In genomic region chr3:133578548-133579191, GRCh38 we compare ENCODE assay signal across 8 cellular contexts. TPM values are rescaled to one million over a fixed set of nuclear protein-coding genes. Genes with fewer than 3 reads are reported as not detected.
DNase-seq lines count a peak whose midpoint lies in the region; ATAC-seq, FAIRE-seq and TF ChIP-seq lines count a peak whose summit lies in the region.

No MANE protein-coding gene starts in this region.

- TF ChIP-seq CTCF in GM12874 (IDR thresholded peaks at IDR 0.05; ENCODE audit: insufficient read depth, low read depth, low read length) (peak; percentile 40; the same call in 1 of the 2 replicates), Panc1 (IDR thresholded peaks at IDR 0.05) (peak; percentile 77), epithelial cell of proximal tubule (conservative IDR thresholded peaks at IDR 0.05; ENCODE audit: low read depth, low read length) (peak; percentile 69)

- intact Hi-C loops in Panc1 (cut with micrococcal nuclease; ENCODE audit: unreplicated experiment) = loop anchor here (1.0 kb wide), 1 partner anchor 134 kb away; no protein-coding TSS in a partner anchor

- 3 to 26% (median 8%) methylated on average over 1 of the region's 1 CpG for whole genome bisulfite sequencing in small intestine, 3 donors

- BruUV-seq in Panc1 (replicated peaks; lab: Mats Ljungman, UMichigan) = no TSS peak

- CTCF ChIA-PET in Panc1 (lab: Charles Lee) = interaction anchor here (0.5 to 1.1 kb wide), 8 partner anchors 27 to 847 kb away, joined by 3 to 6 read pairs (median 4); no protein-coding TSS in a partner anchor

- POLR2A ChIA-PET in Panc1 (lab: Charles Lee) = interaction anchor here (0.5 to 1.9 kb wide), 5 partner anchors 9 to 135 kb away, joined by 3 to 11 read pairs (median 7); no protein-coding TSS in a partner anchor

- H3K27ac ChIP-seq in Panc1 (ENCODE audit: low read length) (peak overlapping the region; percentile 65), small intestine (ENCODE audit: low read depth in 1 of 2, low read length in 1 of 2) (peak overlapping the region in 1 of 2 donors; percentile 20)

- DNase-seq in Panc1 (ENCODE audit: low read depth, low spot score) (no peak), epithelial cell of proximal tubule (ENCODE audit: low read depth) (no peak), small intestine (peak; percentile 23), NCI-H524 treated with DMSO at 0.1 percent for 48 hours (lab: John Stamatoyannopoulos, UW) (no peak)
- DNase-seq in stimulated activated CD4-positive, alpha-beta T cell treated with anti-CD3 and anti-CD28 coated beads, Interleukin-1b, Interleukin-23, amount 100 ng/mL, for 48 hours = no peak
- no peak for DNase-seq in stimulated activated naive CD4-positive, alpha-beta T cell treated with Interleukin-2 at 50 U/mL for 16 hours (lab: John Stamatoyannopoulos, UW)

- H3K27me3 ChIP-seq in Panc1 (ENCODE audit: control insufficient read depth, insufficient read depth, low read length) = no peaks in the 10 kb centered on the region
- H3K27me3 ChIP-seq in small intestine (ENCODE audit: control insufficient read depth in 2 of 2, insufficient read depth in 2 of 2, low read length in 2 of 2) = no peaks in the 10 kb centered on the region

- H3K4me1 ChIP-seq in Panc1 (ENCODE audit: control insufficient read depth, insufficient read depth, low read length) (peaks cover 37% of the 10 kb centered on the region), small intestine (ENCODE audit: control insufficient read depth in 2 of 2, insufficient read depth in 1 of 2, low read depth in 1 of 2, low read length in 1 of 2) (peaks cover 3 to 10% of the 10 kb centered on the region in 2 donors)

- H3K36me3 ChIP-seq in Panc1 (ENCODE audit: control insufficient read depth, insufficient read depth, low read length) = peaks cover 56% of the 10 kb centered on the region
- H3K36me3 ChIP-seq in small intestine (ENCODE audit: control insufficient read depth in 2 of 2, insufficient read depth in 2 of 2, low read length in 2 of 2) = peaks cover 7 to 16% of the 10 kb centered on the region in 2 donors

- peak overlapping the region; percentile 12 to 13 for H3K4me3 ChIP-seq in Panc1 (ENCODE audit: low read depth in 2 of 2, low read length in 2 of 2)
- H3K4me3 ChIP-seq in epithelial cell of proximal tubule (ENCODE audit: low read depth, low read length) = peak overlapping the region; percentile 7
- H3K4me3 ChIP-seq in small intestine (ENCODE audit: low read depth in 1 of 2, low read length in 2 of 2) = no peak overlapping the region

- FAIRE-seq in small intestine (lab: Jason Lieb, UNC) = no peak

- ATAC-seq in Panc1 = peak; percentile 48; the same call in 1 of the 2 replicates
- no peak for ATAC-seq in HG03280 (IDR thresholded peaks at IDR 0.05; ENCODE audit: unreplicated experiment)

- H3K9me3 ChIP-seq in Panc1 (ENCODE audit: control insufficient read depth, insufficient read depth, low read depth, low read length) (no peaks in the 10 kb centered on the region), small intestine (ENCODE audit: control insufficient read depth, low read depth) (no peaks in the 10 kb centered on the region)

- in situ Hi-C loops in Panc1 (cut with HindIII; ENCODE audit: low pct_unique_long_range_greater_than_20kb, low sequenced_read_pairs) = no loop called here

RNA-seq across cellular contexts. Expression of gene CDV3, which starts 5.2 kb away (rescaled TPM):
- 506 TPM for total RNA-seq in Panc1 (2021; ENCODE audit: unreplicated experiment)
- 291 TPM for polyA plus RNA-seq in Panc1 (2012; ENCODE audit: insufficient read length)
- total RNA-seq in epithelial cell of proximal tubule = 163 and 225 TPM in 2 replicates
- 10 to 100 TPM; 43.2 to 60.0 (median 59.0) TPM for polyA plus RNA-seq in small intestine

Comparison
In these comparisons a context has a peak if more than half of its experiments do, and no peak if none do; other contexts are left out.
1. H3K4me3 ChIP-seq: peak in Panc1 (2 of 2) and epithelial cell of proximal tubule (single experiment); none in small intestine (0 of 2).
2. Peak in every context shown above with its lines, with median percentiles within 50 percentile points of each other: CTCF ChIP-seq.